ENCODE assay signal across 36 cellular contexts in the genomic region with DNA sequence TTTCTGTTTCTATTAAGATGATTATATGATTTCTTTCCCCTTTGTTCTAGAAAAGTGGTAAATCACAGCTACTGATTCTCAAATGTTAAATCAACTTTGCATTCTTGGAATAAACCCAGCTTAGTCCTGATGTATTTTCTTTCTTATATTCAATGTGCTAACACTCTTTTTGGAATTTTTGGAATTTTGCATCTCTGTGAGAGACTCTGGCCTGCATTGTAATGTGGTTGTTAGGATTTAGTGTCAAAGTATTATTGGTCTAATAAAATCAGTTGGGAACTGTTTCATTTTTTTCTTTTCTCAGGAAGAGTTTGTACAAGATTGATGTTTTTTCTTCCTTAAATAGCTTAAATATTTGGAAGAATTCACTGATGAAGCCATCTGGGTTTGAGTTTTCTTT.
"Had no signal": no experiment of that assay in that cellular context is flagged by ENCODE, and none has a peak within 500 bp of the region (broad histone marks: within the 10 kb centered on the region; RNA-seq: fewer than 3 reads in every experiment).

No MANE protein-coding gene starts in this region.

- H3K36me3 ChIP-seq: brain microvascular endothelial cell had no signal

- ATAC-seq: activated CD8-positive, alpha-beta memory T cell treated with anti-CD3 and anti-CD28 coated beads, Interleukin-2, amount 10 ng/mL, durations not matched to agents 7 days and 5 days; activated T-cell treated with anti-CD3 and anti-CD28 coated beads, Interleukin-2, amount 50 U/mL, for 72 hours; activated T-helper 17 cell treated with anti-CD3 and anti-CD28 coated beads, Interleukin-2, amount 50 U/mL, for 72 hours had no signal

- H3K4me3 ChIP-seq: PC-9 had no signal

- H3K27ac Mint-ChIP-seq: activated B cell treated with CpG ODN at 0.5 μM for 24 hours; activated CD4-positive, alpha-beta memory T cell treated with anti-CD3 and anti-CD28 coated beads, Interleukin-2, amount 10 ng/mL, durations not matched to agents 7 days and 5 days; activated CD8-positive, alpha-beta memory T cell treated with anti-CD3 and anti-CD28 coated beads, Interleukin-2, amount 10 ng/mL, durations not matched to agents 7 days and 5 days; activated naive CD4-positive, alpha-beta T cell treated with anti-CD3 and anti-CD28 coated beads, Interleukin-2, amount 50 U/mL, for 24 hours; activated T-cell treated with anti-CD3 and anti-CD28 coated beads, Interleukin-2, amount 50 U/mL, for 72 hours; activated T-helper 17 cell treated with anti-CD3 and anti-CD28 coated beads, Interleukin-2, amount 50 U/mL, for 72 hours had no signal

- H3K4me1 Mint-ChIP-seq: activated CD4-positive, alpha-beta memory T cell treated with anti-CD3 and anti-CD28 coated beads, Interleukin-2, amount 10 ng/mL, durations not matched to agents 7 days and 5 days; activated CD8-positive, alpha-beta memory T cell treated with anti-CD3 and anti-CD28 coated beads, Interleukin-2, amount 10 ng/mL, durations not matched to agents 7 days and 5 days; activated naive CD4-positive, alpha-beta T cell treated with anti-CD3 and anti-CD28 coated beads, Interleukin-2, amount 50 U/mL, for 24 hours; activated T-helper 17 cell treated with anti-CD3 and anti-CD28 coated beads, Interleukin-2, amount 50 U/mL, for 72 hours had no signal

- H3K9me3 Mint-ChIP-seq: activated T-helper 17 cell treated with anti-CD3 and anti-CD28 coated beads, Interleukin-2, amount 50 U/mL, for 72 hours had no signal

- H3K4me3 Mint-ChIP-seq: activated B cell treated with CpG ODN at 0.5 μM for 24 hours; activated CD4-positive, alpha-beta memory T cell treated with anti-CD3 and anti-CD28 coated beads, Interleukin-2, amount 10 ng/mL, durations not matched to agents 7 days and 5 days; activated CD8-positive, alpha-beta memory T cell treated with anti-CD3 and anti-CD28 coated beads, Interleukin-2, amount 10 ng/mL, durations not matched to agents 7 days and 5 days; activated naive CD4-positive, alpha-beta T cell treated with anti-CD3 and anti-CD28 coated beads, Interleukin-2, amount 50 U/mL, for 24 hours; activated T-cell treated with anti-CD3 and anti-CD28 coated beads, Interleukin-2, amount 50 U/mL, for 72 hours; activated T-helper 17 cell treated with anti-CD3 and anti-CD28 coated beads, Interleukin-2, amount 50 U/mL, for 72 hours had no signal

- H3K36me3 Mint-ChIP-seq: activated CD8-positive, alpha-beta memory T cell treated with anti-CD3 and anti-CD28 coated beads, Interleukin-2, amount 10 ng/mL, durations not matched to agents 7 days and 5 days; activated naive CD4-positive, alpha-beta T cell treated with anti-CD3 and anti-CD28 coated beads, Interleukin-2, amount 50 U/mL, for 24 hours had no signal

- DNase-seq: activated B cell treated with CpG ODN at 0.5 μM for 24 hours; activated CD4-positive, alpha-beta memory T cell treated with anti-CD3 and anti-CD28 coated beads, Interleukin-2, amount 10 ng/mL, durations not matched to agents 7 days and 5 days; activated CD4-positive, alpha-beta T cell treated with anti-CD3 and anti-CD28 coated beads for 1 hour; activated CD4-positive, alpha-beta T cell treated with anti-CD3 and anti-CD28 coated beads for 48 hours; activated CD8-positive, alpha-beta memory T cell treated with anti-CD3 and anti-CD28 coated beads for 24 hours; activated CD8-positive, alpha-beta memory T cell treated with anti-CD3 and anti-CD28 coated beads, Interleukin-2, amount 10 ng/mL, durations not matched to agents 7 days and 5 days; activated effector memory CD4-positive, alpha-beta T cell treated with anti-CD3 and anti-CD28 coated beads, Interleukin-2, amount 50 U/mL, for 16 hours; activated naive CD4-positive, alpha-beta T cell treated with Interleukin-2 at 50 U/mL for 16 hours; activated T-cell treated with anti-CD3 and anti-CD28 coated beads, Interleukin-2, amount 50 U/mL, for 1 hour; activated T-cell treated with anti-CD3 and anti-CD28 coated beads, Interleukin-2, amount 50 U/mL, for 72 hours; anterior cingulate cortex; brain microvascular endothelial cell; central memory CD4-positive, alpha-beta T cell; MM.1S; MV-4-11; NCI-H1092 treated with DMSO at 0.1 percent for 48 hours; NCI-H1417; NCI-H146; NCI-H187; NCI-H2029 treated with DMSO at 0.1 percent for 48 hours; NCI-H2107; NCI-H2171; NCI-H510A; NCI-H526; NCI-H748 treated with DMSO at 0.1 percent for 48 hours; NK-92 treated with Interleukin-12 subunit alpha and Interleukin-12 subunit beta, amount 100 ng/mL, for 24 hours; PC-9; Right ventricle myocardium superior; SW 1271; T-helper 1 cell; T-helper 2 cell; T-helper 9 cell had no signal

- H3K9ac ChIP-seq: KMS-11 had no signal

- H3K27me3 ChIP-seq: brain microvascular endothelial cell had no signal

- H3K27ac ChIP-seq: brain microvascular endothelial cell, KMS-11, PC-9, VCaP had no signal

- H3K27me3 Mint-ChIP-seq: activated B cell treated with CpG ODN at 0.5 μM for 24 hours; activated CD8-positive, alpha-beta memory T cell treated with anti-CD3 and anti-CD28 coated beads, Interleukin-2, amount 10 ng/mL, durations not matched to agents 7 days and 5 days; activated naive CD4-positive, alpha-beta T cell treated with anti-CD3 and anti-CD28 coated beads, Interleukin-2, amount 50 U/mL, for 24 hours; activated T-helper 17 cell treated with anti-CD3 and anti-CD28 coated beads, Interleukin-2, amount 50 U/mL, for 72 hours had no signal
